Comparison of ENCODE assay signal across 21 cellular contexts in genomic region chr11:16778286-16778685, GRCh38.
"Had no signal": no experiment of that assay in that cellular context is flagged by ENCODE, and none has a peak within 500 bp of the region (broad histone marks: within the 10 kb centered on the region; RNA-seq: fewer than 3 reads in every experiment).

No MANE protein-coding gene starts in this region.

- H3K9me3 Mint-ChIP-seq: activated B cell treated with CpG ODN at 0.5 μM for 24 hours; activated naive CD4-positive, alpha-beta T cell treated with anti-CD3 and anti-CD28 coated beads, Interleukin-2, amount 10 ng/mL, durations not matched to agents 7 days and 5 days; activated T-cell treated with anti-CD3 and anti-CD28 coated beads, Interleukin-2, amount 50 U/mL, for 72 hours; endodermal cell; memory B cell; T-helper 1 cell treated with Interleukin-12 subunit alpha and Interleukin-12 subunit beta and Interleukin-4 antibody, amounts not matched to agents 30 μg/mL and 1 μg/mL, for 36 hours had no signal

- DNase-seq: activated B cell treated with CpG ODN at 0.5 μM for 24 hours; activated CD4-positive, alpha-beta T cell treated with anti-CD3 and anti-CD28 coated beads for 36 hours; activated CD4-positive, alpha-beta T cell treated with anti-CD3 and anti-CD28 coated beads, Interleukin-2, amount 50 U/mL, for 4 hours; activated effector memory CD4-positive, alpha-beta T cell treated with anti-CD3 and anti-CD28 coated beads, Interleukin-2, amount 50 U/mL, for 16 hours; activated naive CD4-positive, alpha-beta T cell treated with anti-CD3 and anti-CD28 coated beads, Interleukin-2, amount 10 ng/mL, durations not matched to agents 7 days and 5 days; activated T-cell treated with anti-CD3 and anti-CD28 coated beads, Interleukin-2, amount 50 U/mL, for 72 hours; amygdala; cerebellar nuclear complex; esophagus squamous epithelium; gastrocnemius medialis; head of caudate nucleus; left colon; mucosa of descending colon; stimulated activated CD4-positive, alpha-beta T cell treated with anti-CD3 and anti-CD28 coated beads, Interleukin-4, amount 100 ng/mL, for 24 hours; stimulated activated naive CD8-positive, alpha-beta T cell treated with anti-CD3 and anti-CD28 coated beads, Interleukin-15, Interleukin-2, amounts not matched to agents 100 U/mL and 50 U/mL, for 24 hours; substantia nigra; T1000; thyroid gland had no signal

- H3K36me3 Mint-ChIP-seq: activated naive CD4-positive, alpha-beta T cell treated with anti-CD3 and anti-CD28 coated beads, Interleukin-2, amount 10 ng/mL, durations not matched to agents 7 days and 5 days; memory B cell had no signal

- H3K4me3 Mint-ChIP-seq: activated B cell treated with CpG ODN at 0.5 μM for 24 hours; activated CD4-positive, alpha-beta T cell treated with anti-CD3 and anti-CD28 coated beads for 36 hours; activated naive CD4-positive, alpha-beta T cell treated with anti-CD3 and anti-CD28 coated beads, Interleukin-2, amount 10 ng/mL, durations not matched to agents 7 days and 5 days; activated T-cell treated with anti-CD3 and anti-CD28 coated beads, Interleukin-2, amount 50 U/mL, for 72 hours; endodermal cell; memory B cell; T-helper 1 cell treated with Interleukin-12 subunit alpha and Interleukin-12 subunit beta and Interleukin-4 antibody, amounts not matched to agents 30 μg/mL and 1 μg/mL, for 36 hours had no signal

- ATAC-seq: activated CD4-positive, alpha-beta T cell treated with anti-CD3 and anti-CD28 coated beads for 36 hours; activated T-cell treated with anti-CD3 and anti-CD28 coated beads, Interleukin-2, amount 50 U/mL, for 72 hours; gastrocnemius medialis; left colon; mucosa of descending colon; stimulated activated naive CD8-positive, alpha-beta T cell treated with anti-CD3 and anti-CD28 coated beads, Interleukin-15, Interleukin-2, amounts not matched to agents 100 U/mL and 50 U/mL, for 24 hours had no signal

- H3K27me3 Mint-ChIP-seq: activated B cell treated with CpG ODN at 0.5 μM for 24 hours; activated CD4-positive, alpha-beta T cell treated with anti-CD3 and anti-CD28 coated beads for 36 hours; memory B cell had no signal

- H3K4me1 Mint-ChIP-seq: activated B cell treated with CpG ODN at 0.5 μM for 24 hours; activated CD4-positive, alpha-beta T cell treated with anti-CD3 and anti-CD28 coated beads for 36 hours; activated naive CD4-positive, alpha-beta T cell treated with anti-CD3 and anti-CD28 coated beads, Interleukin-2, amount 10 ng/mL, durations not matched to agents 7 days and 5 days; memory B cell had no signal

- H3K27ac Mint-ChIP-seq: activated B cell treated with CpG ODN at 0.5 μM for 24 hours; activated CD4-positive, alpha-beta T cell treated with anti-CD3 and anti-CD28 coated beads for 36 hours; activated naive CD4-positive, alpha-beta T cell treated with anti-CD3 and anti-CD28 coated beads, Interleukin-2, amount 10 ng/mL, durations not matched to agents 7 days and 5 days; activated T-cell treated with anti-CD3 and anti-CD28 coated beads, Interleukin-2, amount 50 U/mL, for 72 hours; endodermal cell; memory B cell; T-helper 1 cell treated with Interleukin-12 subunit alpha and Interleukin-12 subunit beta and Interleukin-4 antibody, amounts not matched to agents 30 μg/mL and 1 μg/mL, for 36 hours had no signal
